Comparison of ENCODE assay signal across 17 cellular contexts in genomic region chr3:59101091-59101738, GRCh38. TPM values are rescaled to one million over a fixed set of nuclear protein-coding genes. Genes with fewer than 3 reads are reported as not detected.
DNase-seq lines count a peak whose midpoint lies in the region; ATAC-seq and TF ChIP-seq lines count a peak whose summit lies in the region.
"Had no signal": no experiment of that assay in that cellular context is flagged by ENCODE, and none has a peak within 500 bp of the region (broad histone marks: within the 10 kb centered on the region; RNA-seq: fewer than 3 reads in every experiment).

No MANE protein-coding gene starts in this region.

- no peaks in the 10 kb centered on the region for H3K27me3 ChIP-seq in GM23338 (ENCODE audit: insufficient read depth)
- H3K27me3 ChIP-seq in SK-N-SH (ENCODE audit: insufficient read depth) = no peaks in the 10 kb centered on the region
- H3K27me3 ChIP-seq in trophoblast cell (ENCODE audit: insufficient read depth, low read length) = no peaks in the 10 kb centered on the region
- H3K27me3 ChIP-seq in esophagus squamous epithelium = peaks cover 0 to 7% (median 0%) of the 10 kb centered on the region in 4 donors
- no peaks in the 10 kb centered on the region for H3K27me3 ChIP-seq in CD4-positive, alpha-beta memory T cell (ENCODE audit: insufficient read depth, low read length)
- H3K27me3 ChIP-seq: stomach had no signal

- peaks cover 4% of the 10 kb centered on the region for H3K4me1 ChIP-seq in GM23338 (ENCODE audit: insufficient read depth)
- peaks cover 12 to 36% of the 10 kb centered on the region in 2 experiments; a peak in 3 of 4 replicates for H3K4me1 ChIP-seq in SK-N-SH (ENCODE audit: control insufficient read depth in 1 of 2, insufficient read depth in 2 of 2, low read depth in 1 of 2, low read length in 1 of 2)
- no peaks in the 10 kb centered on the region for H3K4me1 ChIP-seq in trophoblast cell (ENCODE audit: control insufficient read depth in 1 of 2, insufficient read depth in 2 of 2, low read length in 2 of 2)
- H3K4me1 ChIP-seq in esophagus squamous epithelium = peaks cover 4 to 15% (median 6%) of the 10 kb centered on the region in 3 donors
- H3K4me1 ChIP-seq in CD4-positive, alpha-beta memory T cell (ENCODE audit: insufficient read depth, low read length) = no peaks in the 10 kb centered on the region

- no peak for TF ChIP-seq POLR2A in esophagus squamous epithelium (IDR thresholded peaks at IDR 0.05)

- DNase-seq in GM23338 (ENCODE audit: low spot score) (no peak), SK-N-SH (peak; percentile 27), fibroblast of gingiva (ENCODE audit: low read depth) (peak; percentile 93), trophoblast cell (peak; percentile 79 to 80), esophagus squamous epithelium (lab: John Stamatoyannopoulos, UW) (no peak)
- DNase-seq in activated naive CD4-positive, alpha-beta T cell treated with anti-CD3 and anti-CD28 coated beads for 36 hours = no peak
- no peak for DNase-seq in CD4-positive, alpha-beta memory T cell
- DNase-seq: activated CD4-positive, alpha-beta T cell treated with anti-CD3 and anti-CD28 coated beads for 36 hours; cerebellar nuclear complex; kidney glomerular epithelial cell; NCI-H1694 treated with DMSO at 0.1 percent for 48 hours; NCI-H69; stomach; T-helper 2 cell had no signal

- H4K8ac ChIP-seq in trophoblast cell (ENCODE audit: low read depth, low read length) = no peak overlapping the region

- intact Hi-C loops in activated naive CD4-positive, alpha-beta T cell treated with anti-CD3 and anti-CD28 coated beads for 36 hours (cut with micrococcal nuclease) = no loop called here
- intact Hi-C loops in esophagus squamous epithelium (cut with DNase I) = no loop called here
- intact Hi-C loops in CD4-positive, alpha-beta memory T cell (cut with micrococcal nuclease) = no loop called here

- CTCF ChIA-PET in SK-N-SH (lab: Yijun Ruan, JAX) = no interaction called here
- CTCF ChIA-PET in activated naive CD4-positive, alpha-beta T cell treated with anti-CD3 and anti-CD28 coated beads for 36 hours (lab: Charles Lee) = interaction anchor here (0.5 kb wide), 1 partner anchor 884 kb away, joined by 3 read pairs; no protein-coding TSS in a partner anchor
- CTCF ChIA-PET in CD4-positive, alpha-beta memory T cell (lab: Charles Lee; ENCODE audit: partially characterized antibody) = no interaction called here

- peak; percentile 62 to 91 for TF ChIP-seq EP300 in SK-N-SH (IDR thresholded peaks at IDR 0.05; ENCODE audit: borderline replicate concordance in 1 of 2, low read depth in 1 of 2, low read length in 1 of 2)

- no peaks in the 10 kb centered on the region for H3K36me3 Mint-ChIP-seq in GM23338 (ENCODE audit: low read depth)
- peaks cover 2% of the 10 kb centered on the region for H3K36me3 Mint-ChIP-seq in activated naive CD4-positive, alpha-beta T cell treated with anti-CD3 and anti-CD28 coated beads for 36 hours (ENCODE audit: low read depth)
- H3K36me3 Mint-ChIP-seq in CD4-positive, alpha-beta memory T cell = no peaks in the 10 kb centered on the region
- H3K36me3 Mint-ChIP-seq: activated naive CD4-positive, alpha-beta T cell treated with anti-CD3 and anti-CD28 coated beads, Interleukin-2, amount 50 U/mL, for 24 hours; CD14-positive monocyte had no signal

- H3K4ac ChIP-seq in trophoblast cell (ENCODE audit: low read depth, low read length) = no peak overlapping the region

- no peak overlapping the region for H4K91ac ChIP-seq in trophoblast cell (ENCODE audit: low read depth, low read length)

- POLR2A ChIA-PET in SK-N-SH (lab: Yijun Ruan, JAX) = no interaction called here
- POLR2A ChIA-PET in CD4-positive, alpha-beta memory T cell (lab: Charles Lee; ENCODE audit: partially characterized antibody) = no interaction called here

- H3K36me3 ChIP-seq in GM23338 (ENCODE audit: insufficient read depth) (no peaks in the 10 kb centered on the region), SK-N-SH (replicated peaks in 1 of 2; ENCODE audit: control insufficient read depth in 1 of 2, insufficient read depth in 2 of 2, low read length in 1 of 2) (no peaks in the 10 kb centered on the region), trophoblast cell (ENCODE audit: control insufficient read depth in 1 of 2, insufficient read depth in 2 of 2, low read length in 2 of 2) (no peaks in the 10 kb centered on the region), esophagus squamous epithelium (no peaks in the 10 kb centered on the region)
- H3K36me3 ChIP-seq in CD4-positive, alpha-beta memory T cell (ENCODE audit: insufficient read depth, low read length) = no peaks in the 10 kb centered on the region
- H3K36me3 ChIP-seq: stomach had no signal

- H3K27ac ChIP-seq in GM23338 (ENCODE audit: low read depth) (no peak overlapping the region), SK-N-SH (ENCODE audit: low read depth in 2 of 2, low read length in 1 of 2) (peak overlapping the region; percentile 87 to 92), trophoblast cell (ENCODE audit: low read depth, low read length) (no peak overlapping the region), esophagus squamous epithelium (peak overlapping the region in 1 of 4 donors; percentile 19)
- no peak overlapping the region for H3K27ac ChIP-seq in CD4-positive, alpha-beta memory T cell (ENCODE audit: low read depth, low read length)
- H3K27ac ChIP-seq: stomach had no signal

- H3K4me3 ChIP-seq in GM23338 = no peak overlapping the region
- H3K4me3 ChIP-seq in SK-N-SH (ENCODE audit: low read depth in 2 of 2, low read length in 1 of 2) = no peak overlapping the region
- H3K4me3 ChIP-seq in trophoblast cell (ENCODE audit: low read depth, low read length) = no peak overlapping the region
- H3K4me3 ChIP-seq in esophagus squamous epithelium = no peak overlapping the region
- no peak overlapping the region for H3K4me3 ChIP-seq in CD4-positive, alpha-beta memory T cell (ENCODE audit: low read length in 2 of 2)
- H3K4me3 ChIP-seq: stomach had no signal

- H2AK5ac ChIP-seq in trophoblast cell (ENCODE audit: low read length) = no peak overlapping the region

- no peaks in the 10 kb centered on the region for H3F3A ChIP-seq in GM23338 (replicated peaks; ENCODE audit: low read depth)
- peaks cover 9% of the 10 kb centered on the region for H3F3A ChIP-seq in SK-N-SH (replicated peaks; ENCODE audit: insufficient read depth)

- no peak for ATAC-seq in GM23338
- no peak for ATAC-seq in GM21723 (IDR thresholded peaks at IDR 0.05; ENCODE audit: unreplicated experiment)
- ATAC-seq: activated CD4-positive, alpha-beta T cell treated with anti-CD3 and anti-CD28 coated beads for 36 hours had no signal

- no peaks in the 10 kb centered on the region for H4K20me1 ChIP-seq in GM23338 (replicated peaks; ENCODE audit: insufficient read depth)
- no peaks in the 10 kb centered on the region for H4K20me1 ChIP-seq in SK-N-SH (ENCODE audit: insufficient read depth)

- WGBS in SK-N-SH (ENCODE audit: low lambda C conversion rate) = 37% methylated on average over 4 of the region's 4 CpGs
- no CpG with 5 or more reads among the region's 4 CpGs for WGBS in trophoblast cell (ENCODE audit: extremely low coverage, insufficient coverage, insufficient read length)
- WGBS in esophagus squamous epithelium, 2 donors = 41 to 58% methylated on average over 4 of the region's 4 CpGs

- no peak overlapping the region for H2BK12ac ChIP-seq in trophoblast cell (ENCODE audit: low read length)

- H3K4me2 ChIP-seq in GM23338 (no peak overlapping the region), SK-N-SH (0 out of 2 replicates have a peak overlapping the region, but pooled peaks have one; percentile 17), trophoblast cell (ENCODE audit: low read length) (no peak overlapping the region)

- H3K4me3 Mint-ChIP-seq in GM23338 = no peak overlapping the region
- H3K4me3 Mint-ChIP-seq in activated naive CD4-positive, alpha-beta T cell treated with anti-CD3 and anti-CD28 coated beads for 36 hours = no peak overlapping the region
- no peak overlapping the region for H3K4me3 Mint-ChIP-seq in CD4-positive, alpha-beta memory T cell
- H3K4me3 Mint-ChIP-seq: activated CD4-positive, alpha-beta T cell treated with anti-CD3 and anti-CD28 coated beads for 36 hours; activated naive CD4-positive, alpha-beta T cell treated with anti-CD3 and anti-CD28 coated beads, Interleukin-2, amount 50 U/mL, for 24 hours; CD14-positive monocyte had no signal

- no peaks in the 10 kb centered on the region; the same call in 2 of the 3 replicates for H3K9me3 Mint-ChIP-seq in GM23338
- H3K9me3 Mint-ChIP-seq in activated naive CD4-positive, alpha-beta T cell treated with anti-CD3 and anti-CD28 coated beads for 36 hours = peaks cover 13% of the 10 kb centered on the region
- peaks cover 4 to 15% (median 7%) of the 10 kb centered on the region in 8 donors for H3K9me3 Mint-ChIP-seq in CD4-positive, alpha-beta memory T cell
- H3K9me3 Mint-ChIP-seq: activated naive CD4-positive, alpha-beta T cell treated with anti-CD3 and anti-CD28 coated beads, Interleukin-2, amount 50 U/mL, for 24 hours had no signal

- no peak overlapping the region for H4K12ac ChIP-seq in trophoblast cell (ENCODE audit: low read depth, low read length)

- H3K18ac ChIP-seq in trophoblast cell (ENCODE audit: low read length) = no peak overlapping the region

- H3K79me2 ChIP-seq in GM23338 (replicated peaks; ENCODE audit: insufficient read depth) (no peaks in the 10 kb centered on the region), SK-N-SH (ENCODE audit: insufficient read depth) (no peaks in the 10 kb centered on the region), trophoblast cell (ENCODE audit: control insufficient read depth, insufficient read depth, low read length, poor library complexity) (no peaks in the 10 kb centered on the region)

- H3K79me1 ChIP-seq in trophoblast cell (ENCODE audit: low read length) = no peaks in the 10 kb centered on the region

- TF ChIP-seq CTCF in GM23338 (conservative IDR thresholded peaks at IDR 0.05; ENCODE audit: low read depth in 2 of 2) (no peak), SK-N-SH (IDR thresholded peaks at IDR 0.05) (no peak), esophagus squamous epithelium (IDR thresholded peaks at IDR 0.05) (no peak)

- H2AFZ ChIP-seq in GM23338 (peak overlapping the region; percentile 59; the same call in 1 of the 2 replicates), SK-N-SH (ENCODE audit: low read depth) (no peak overlapping the region), trophoblast cell (ENCODE audit: insufficient read depth, low read length, poor library complexity) (no peak overlapping the region)

- no peak overlapping the region for H3K27ac Mint-ChIP-seq in GM23338
- no peak overlapping the region for H3K27ac Mint-ChIP-seq in activated naive CD4-positive, alpha-beta T cell treated with anti-CD3 and anti-CD28 coated beads for 36 hours
- no peak overlapping the region for H3K27ac Mint-ChIP-seq in CD4-positive, alpha-beta memory T cell
- H3K27ac Mint-ChIP-seq: activated CD4-positive, alpha-beta T cell treated with anti-CD3 and anti-CD28 coated beads for 36 hours; activated naive CD4-positive, alpha-beta T cell treated with anti-CD3 and anti-CD28 coated beads, Interleukin-2, amount 50 U/mL, for 24 hours; CD14-positive monocyte had no signal

- no peak overlapping the region for H3K14ac ChIP-seq in trophoblast cell (ENCODE audit: low read length)

- H3K9me2 ChIP-seq in GM23338 (ENCODE audit: insufficient read depth) (no peaks in the 10 kb centered on the region; the same call in 1 of the 2 replicates), SK-N-SH (no peaks in the 10 kb centered on the region)

- no peak overlapping the region for H2BK120ac ChIP-seq in trophoblast cell (ENCODE audit: insufficient read depth, low read length, poor library complexity)

- TF ChIP-seq RAD21 in SK-N-SH (IDR thresholded peaks at IDR 0.05; ENCODE audit: low read length) = peak; percentile 19; the same call in 1 of the 2 replicates

- H3K9me3 ChIP-seq in SK-N-SH = peaks cover 6% of the 10 kb centered on the region; the same call in 1 of the 2 replicates
- H3K9me3 ChIP-seq in trophoblast cell (ENCODE audit: insufficient read depth, low read depth, low read length) = no peaks in the 10 kb centered on the region
- H3K9me3 ChIP-seq in esophagus squamous epithelium = no peaks in the 10 kb centered on the region
- H3K9me3 ChIP-seq in CD4-positive, alpha-beta memory T cell (ENCODE audit: control insufficient read depth in 1 of 2, low read length in 2 of 2) = no peaks in the 10 kb centered on the region

- H3K4me1 Mint-ChIP-seq in GM23338 = peaks cover 14% of the 10 kb centered on the region
- no peaks in the 10 kb centered on the region for H3K4me1 Mint-ChIP-seq in activated naive CD4-positive, alpha-beta T cell treated with anti-CD3 and anti-CD28 coated beads for 36 hours (ENCODE audit: low read depth)
- H3K4me1 Mint-ChIP-seq in CD4-positive, alpha-beta memory T cell = peaks cover 0 to 1% (median 0%) of the 10 kb centered on the region in 4 donors
- H3K4me1 Mint-ChIP-seq: activated CD4-positive, alpha-beta T cell treated with anti-CD3 and anti-CD28 coated beads for 36 hours; activated naive CD4-positive, alpha-beta T cell treated with anti-CD3 and anti-CD28 coated beads, Interleukin-2, amount 50 U/mL, for 24 hours; CD14-positive monocyte had no signal

- H2BK5ac ChIP-seq in trophoblast cell (ENCODE audit: low read depth, low read length, poor library complexity) = no peak overlapping the region

- no peak overlapping the region for H3K23ac ChIP-seq in trophoblast cell (ENCODE audit: low read length)

- H3K9ac ChIP-seq in SK-N-SH (no peak overlapping the region), trophoblast cell (ENCODE audit: low read length) (no peak overlapping the region)

- peaks cover 7% of the 10 kb centered on the region for H3K27me3 Mint-ChIP-seq in GM23338 (ENCODE audit: insufficient read depth, low read depth, poor library complexity)
- peaks cover 17% of the 10 kb centered on the region for H3K27me3 Mint-ChIP-seq in activated naive CD4-positive, alpha-beta T cell treated with anti-CD3 and anti-CD28 coated beads for 36 hours (ENCODE audit: low read depth)
- H3K27me3 Mint-ChIP-seq in CD4-positive, alpha-beta memory T cell = peaks cover 5 to 7% of the 10 kb centered on the region in 2 donors

RNA-seq across cellular contexts. Expression of gene CFAP20DC, which starts 51.4 kb away (rescaled TPM):
- total RNA-seq in GM23338 (2014; rRNA removed; shearing (Covaris generic)) = 11.4 and 14.2 TPM in 2 replicates
- 4.9 and 7.4 TPM in 2 replicates for polyA plus RNA-seq in GM23338 (2016; fragmentation: Nextera tagmentation; extraction: Ambion mirVana)
- 1.8 and 1.9 TPM in 2 replicates for polyA plus RNA-seq in SK-N-SH (2012; rRNA removed)
- polyA plus RNA-seq in SK-N-SH (2012; cell fraction: cytosol; rRNA removed) = 2.2 and 2.4 TPM in 2 replicates
- polyA plus RNA-seq in SK-N-SH (2012; cell fraction: nucleus; rRNA removed) = 1.6 and 2.3 TPM in 2 replicates
- 1.7 and 2.1 TPM in 2 replicates for polyA plus RNA-seq in trophoblast cell (2013)
- 1 to 10 TPM; 2.4 to 2.7 TPM for total RNA-seq in activated naive CD4-positive, alpha-beta T cell treated with anti-CD3 and anti-CD28 coated beads for 36 hours
- 10 to 100 TPM in 3 of 4 donors, 1 to 10 TPM in 1; 9.8 to 15.5 (median 10.8) TPM for total RNA-seq in esophagus squamous epithelium
- total RNA-seq in CD4-positive, alpha-beta memory T cell = under 1 TPM; 0.44 to 0.50 TPM
- under 1 TPM; 0.07 to 0.08 TPM for polyA plus RNA-seq in CD4-positive, alpha-beta memory T cell
- polyA plus RNA-seq: CD14-positive monocyte had no signal

Comparison
In these comparisons a context has a peak if more than half of its experiments do, and no peak if none do; other contexts are left out.
1. DNase-seq: peak in SK-N-SH (single experiment), fibroblast of gingiva (single experiment) and trophoblast cell (2 of 2); none in GM23338 (single experiment), activated naive CD4-positive, alpha-beta T cell treated with anti-CD3 and anti-CD28 coated beads for 36 hours (single experiment), esophagus squamous epithelium (single experiment) and CD4-positive, alpha-beta memory T cell (0 of 5).
2. H3K27ac ChIP-seq: peak in SK-N-SH (2 of 2); none in GM23338 (single experiment), trophoblast cell (single experiment) and CD4-positive, alpha-beta memory T cell (single experiment).